ENCODE assay signal across 2 cellular contexts in the genomic region with DNA sequence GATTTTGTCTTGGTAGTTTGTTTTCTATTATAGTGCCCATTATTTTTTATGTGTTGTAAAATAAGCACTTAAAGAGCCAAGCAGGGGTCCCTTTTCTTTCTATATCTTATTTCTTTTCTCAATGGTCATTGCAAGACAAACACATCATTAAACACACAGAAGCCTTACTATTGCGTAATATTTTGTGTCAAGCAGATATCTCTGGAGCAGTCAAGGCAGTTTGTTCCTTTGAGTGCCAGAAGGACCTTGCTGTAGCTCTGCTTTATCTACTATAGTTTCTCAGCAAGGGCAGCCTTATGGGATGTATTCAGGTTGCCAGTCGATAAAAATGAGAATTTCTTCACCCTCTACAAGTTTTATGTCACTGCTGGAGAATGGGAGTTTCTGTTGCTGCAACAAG.
TF ChIP-seq lines count a peak whose summit lies in the region.

No MANE protein-coding gene starts in this region.

TF ChIP-seq in IMR-90, 13 proteins besides CTCF, POLR2A, EP300 and RAD21:
- TF ChIP-seq, protein P1, sequence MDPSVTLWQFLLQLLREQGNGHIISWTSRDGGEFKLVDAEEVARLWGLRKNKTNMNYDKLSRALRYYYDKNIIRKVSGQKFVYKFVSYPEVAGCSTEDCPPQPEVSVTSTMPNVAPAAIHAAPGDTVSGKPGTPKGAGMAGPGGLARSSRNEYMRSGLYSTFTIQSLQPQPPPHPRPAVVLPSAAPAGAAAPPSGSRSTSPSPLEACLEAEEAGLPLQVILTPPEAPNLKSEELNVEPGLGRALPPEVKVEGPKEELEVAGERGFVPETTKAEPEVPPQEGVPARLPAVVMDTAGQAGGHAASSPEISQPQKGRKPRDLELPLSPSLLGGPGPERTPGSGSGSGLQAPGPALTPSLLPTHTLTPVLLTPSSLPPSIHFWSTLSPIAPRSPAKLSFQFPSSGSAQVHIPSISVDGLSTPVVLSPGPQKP (IDR thresholded peaks at IDR 0.05; ENCODE audit: borderline replicate concordance, low read depth, low read length) = no peak
- no peak for TF ChIP-seq NFE2L2 (IDR thresholded peaks at IDR 0.05; ENCODE audit: low read depth, low read length)
- TF ChIP-seq CEBPB (IDR thresholded peaks at IDR 0.05; ENCODE audit: low read depth, low read length) = peak; percentile 88

TF ChIP-seq in H1, 55 proteins besides CTCF, POLR2A, EP300 and RAD21:
- no peak for TF ChIP-seq CTBP2 (IDR thresholded peaks at IDR 0.05; ENCODE audit: borderline replicate concordance, insufficient read depth, insufficient read length, low read length)
- no peak for TF ChIP-seq CBX5 (IDR thresholded peaks at IDR 0.05; ENCODE audit: low read depth, low read length)
- peak; percentile 97 for TF ChIP-seq CEBPB (IDR thresholded peaks at IDR 0.05; ENCODE audit: low read depth, low read length)
- TF ChIP-seq SP2 (IDR thresholded peaks at IDR 0.05; ENCODE audit: low read length) = no peak
- no peak for TF ChIP-seq EZH2 (IDR thresholded peaks at IDR 0.05; ENCODE audit: low read depth, low read length, severe bottlenecking)
- TF ChIP-seq SP4 (IDR thresholded peaks at IDR 0.05; ENCODE audit: low read length) = no peak
- TF ChIP-seq KDM5A (IDR thresholded peaks at IDR 0.05; ENCODE audit: low read length) = no peak
- TF ChIP-seq RNF2 (IDR thresholded peaks at IDR 0.05; ENCODE audit: borderline replicate concordance, low read depth, low read length, missing control alignments, poor library complexity, severe bottlenecking) = no peak
